8 cellular contexts compared by ENCODE assay signal in genomic region chr13:114148521-114148855, GRCh38. TPM values are rescaled to one million over a fixed set of nuclear protein-coding genes. Genes with fewer than 3 reads are reported as not detected.
A peak's percentile ranks its signal among the peaks of the same experiment; 100 is the strongest.
DNase-seq lines count a peak whose midpoint lies in the region; ATAC-seq and TF ChIP-seq lines count a peak whose summit lies in the region.

No MANE protein-coding gene starts in this region.

- no peak overlapping the region for H3K27ac ChIP-seq in left ventricle myocardium inferior (replicated peaks)

- intact Hi-C loops in activated T-helper 2 cell treated with anti-CD3 and anti-CD28 coated beads, Interferon-gamma antibody, Interleukin-2, Interleukin-4, amounts not matched to agents 10 μg/mL and 5 μg/mL and 100 μg/mL, durations not matched to agents 14 hours and 24 hours and 36 hours (cut with micrococcal nuclease), result loop anchor here (1.0 to 5.0 kb wide), 5 partner anchors 19 to 83 kb away; no protein-coding TSS in a partner anchor
- intact Hi-C loops in left ventricle myocardium inferior (cut with micrococcal nuclease), result no loop called here

- peaks cover 7% of the 10 kb centered on the region for H3K27me3 Mint-ChIP-seq in activated T-helper 2 cell treated with anti-CD3 and anti-CD28 coated beads, Interferon-gamma antibody, Interleukin-2, Interleukin-4, amounts not matched to agents 10 μg/mL and 5 μg/mL and 100 μg/mL, durations not matched to agents 14 hours and 24 hours and 36 hours (ENCODE audit: low read depth)

- peak overlapping the region; percentile 49 for H3K4me3 Mint-ChIP-seq in activated T-helper 2 cell treated with anti-CD3 and anti-CD28 coated beads, Interferon-gamma antibody, Interleukin-2, Interleukin-4, amounts not matched to agents 10 μg/mL and 5 μg/mL and 100 μg/mL, durations not matched to agents 14 hours and 24 hours and 36 hours (ENCODE audit: low read depth)

- peaks cover 68% of the 10 kb centered on the region for H3K4me1 Mint-ChIP-seq in activated T-helper 2 cell treated with anti-CD3 and anti-CD28 coated beads, Interferon-gamma antibody, Interleukin-2, Interleukin-4, amounts not matched to agents 10 μg/mL and 5 μg/mL and 100 μg/mL, durations not matched to agents 14 hours and 24 hours and 36 hours (ENCODE audit: low read depth)

- TF ChIP-seq CTCF in left ventricle myocardium inferior (IDR thresholded peaks at IDR 0.05; ENCODE audit: borderline replicate concordance), result no peak

- H3K27ac Mint-ChIP-seq in activated T-helper 2 cell treated with anti-CD3 and anti-CD28 coated beads, Interferon-gamma antibody, Interleukin-2, Interleukin-4, amounts not matched to agents 10 μg/mL and 5 μg/mL and 100 μg/mL, durations not matched to agents 14 hours and 24 hours and 36 hours, result peak overlapping the region; percentile 78

- H3K9me3 Mint-ChIP-seq in activated T-helper 2 cell treated with anti-CD3 and anti-CD28 coated beads, Interferon-gamma antibody, Interleukin-2, Interleukin-4, amounts not matched to agents 10 μg/mL and 5 μg/mL and 100 μg/mL, durations not matched to agents 14 hours and 24 hours and 36 hours, result no peaks in the 10 kb centered on the region

- H3K4me1 ChIP-seq in left ventricle myocardium inferior, result no peaks in the 10 kb centered on the region

- H3K36me3 Mint-ChIP-seq in activated T-helper 2 cell treated with anti-CD3 and anti-CD28 coated beads, Interferon-gamma antibody, Interleukin-2, Interleukin-4, amounts not matched to agents 10 μg/mL and 5 μg/mL and 100 μg/mL, durations not matched to agents 14 hours and 24 hours and 36 hours (ENCODE audit: low read depth), result no peaks in the 10 kb centered on the region

- peak; percentile 54 for DNase-seq in NAMALWA (ENCODE audit: low spot score)
- peak; percentile 86 for DNase-seq in activated T-helper 2 cell treated with anti-CD3 and anti-CD28 coated beads, Interferon-gamma antibody, Interleukin-2, Interleukin-4, amounts not matched to agents 10 μg/mL and 5 μg/mL and 100 μg/mL, durations not matched to agents 14 hours and 24 hours and 36 hours (ENCODE audit: low spot score)
- DNase-seq in stimulated activated CD8-positive, alpha-beta memory T cell treated with anti-CD3 and anti-CD28 coated beads, Interleukin-12 subunit alpha, Interleukin-12 subunit beta, amount 100 ng/mL, for 4 hours (ENCODE audit: low read depth), result peak; percentile 69
- no peak for DNase-seq in glomerular visceral epithelial cell (ENCODE audit: extremely low spot score)
- DNase-seq in left ventricle myocardium inferior, result no peak
- DNase-seq in cerebellar nuclear complex (lab: John Stamatoyannopoulos, UW), result no peak

- no peak overlapping the region for H3K4me3 ChIP-seq in left ventricle myocardium inferior

- no peaks in the 10 kb centered on the region for H3K36me3 ChIP-seq in left ventricle myocardium inferior

- H3K9me3 ChIP-seq in left ventricle myocardium inferior (replicated peaks), result no peaks in the 10 kb centered on the region

- ATAC-seq in GM18498 (IDR thresholded peaks at IDR 0.05; ENCODE audit: unreplicated experiment) (peak; percentile 91), GM21786 (IDR thresholded peaks at IDR 0.05; ENCODE audit: unreplicated experiment) (peak; percentile 78)

- no peaks in the 10 kb centered on the region for H3K27me3 ChIP-seq in left ventricle myocardium inferior (ENCODE audit: low read depth)

RNA-seq across cellular contexts. Expression of gene RASA3, which starts 16.1 kb away (rescaled TPM):
- 13.7 and 13.9 TPM in 2 replicates for total RNA-seq in activated T-helper 2 cell treated with anti-CD3 and anti-CD28 coated beads, Interferon-gamma antibody, Interleukin-2, Interleukin-4, amounts not matched to agents 10 μg/mL and 5 μg/mL and 100 μg/mL, durations not matched to agents 14 hours and 24 hours and 36 hours
- 9.5 TPM for total RNA-seq in left ventricle myocardium inferior

RNA-seq across cellular contexts. Expression of gene CFAP97D2, which starts 30.6 kb away (rescaled TPM):
- total RNA-seq in activated T-helper 2 cell treated with anti-CD3 and anti-CD28 coated beads, Interferon-gamma antibody, Interleukin-2, Interleukin-4, amounts not matched to agents 10 μg/mL and 5 μg/mL and 100 μg/mL, durations not matched to agents 14 hours and 24 hours and 36 hours, result not detected in 2 replicates
- total RNA-seq in left ventricle myocardium inferior, result not detected

Comparison
In these comparisons a context has a peak if more than half of its experiments do, and no peak if none do; other contexts are left out.
1. DNase-seq: peak in NAMALWA (single experiment), activated T-helper 2 cell treated with anti-CD3 and anti-CD28 coated beads, Interferon-gamma antibody, Interleukin-2, Interleukin-4, amounts not matched to agents 10 μg/mL and 5 μg/mL and 100 μg/mL, durations not matched to agents 14 hours and 24 hours and 36 hours (single experiment) and stimulated activated CD8-positive, alpha-beta memory T cell treated with anti-CD3 and anti-CD28 coated beads, Interleukin-12 subunit alpha, Interleukin-12 subunit beta, amount 100 ng/mL, for 4 hours (single experiment); none in glomerular visceral epithelial cell (single experiment), left ventricle myocardium inferior (single experiment) and cerebellar nuclear complex (0 of 2).